28 cellular contexts compared by ENCODE assay signal in genomic region chr2:119462574-119462973, GRCh38. TPM values are rescaled to one million over a fixed set of nuclear protein-coding genes. Genes with fewer than 3 reads are reported as not detected.
"Had no signal": no experiment of that assay in that cellular context is flagged by ENCODE, and none has a peak within 500 bp of the region (broad histone marks: within the 10 kb centered on the region; RNA-seq: fewer than 3 reads in every experiment).

No MANE protein-coding gene starts in this region.

- H3K36me3 ChIP-seq: colonic mucosa, esophagus squamous epithelium, gastrocnemius medialis, heart right ventricle, left lung had no signal

- H3K27ac Mint-ChIP-seq: dendritic cell treated with granulocyte-macrophage colony-stimulating factor and Interleukin-4, amounts not matched to agents 40 ng/mL and 50 ng/mL, for 4 days; effector memory CD8-positive, alpha-beta T cell; endodermal cell; memory B cell had no signal

- H3K9me3 Mint-ChIP-seq: dendritic cell treated with granulocyte-macrophage colony-stimulating factor and Interleukin-4, amounts not matched to agents 40 ng/mL and 50 ng/mL, for 4 days; effector memory CD8-positive, alpha-beta T cell; endodermal cell; memory B cell had no signal

- H3K4me1 Mint-ChIP-seq: endodermal cell, memory B cell had no signal

- H3K27me3 ChIP-seq: colonic mucosa, esophagus squamous epithelium, gastrocnemius medialis, heart right ventricle, left lung had no signal

- H3K4me1 ChIP-seq: colonic mucosa, esophagus squamous epithelium, heart right ventricle had no signal

- H3K27ac ChIP-seq: colonic mucosa, epithelial cell of prostate, esophagus squamous epithelium, gastrocnemius medialis, heart right ventricle, left lung had no signal

- ATAC-seq: effector memory CD8-positive, alpha-beta T cell; esophagus mucosa; gastrocnemius medialis; heart right ventricle; left cardiac atrium; left lung; left ventricle myocardium superior had no signal

- H3K27me3 Mint-ChIP-seq: memory B cell had no signal

- H3K4me3 ChIP-seq: colonic mucosa, esophagus squamous epithelium, gastrocnemius medialis, heart right ventricle, left lung, lung had no signal

- H3K4me3 Mint-ChIP-seq: dendritic cell treated with granulocyte-macrophage colony-stimulating factor and Interleukin-4, amounts not matched to agents 40 ng/mL and 50 ng/mL, for 4 days; effector memory CD8-positive, alpha-beta T cell; endodermal cell; memory B cell had no signal

- DNase-seq: cerebellar nuclear complex; colonic mucosa; cortex of kidney; effector CD8-positive, alpha-beta T cell; effector memory CD8-positive, alpha-beta T cell; endodermal cell; erythroblast; esophagus squamous epithelium; foreskin fibroblast; foreskin melanocyte; gastrocnemius medialis; glutamatergic neuron; head of caudate nucleus; heart right ventricle; hippocampal formation; left cardiac atrium; left lung; left ventricle myocardium superior; mesendoderm; midbrain had no signal

- H3K9me3 ChIP-seq: colonic mucosa, esophagus squamous epithelium, gastrocnemius medialis, heart right ventricle, left lung had no signal

- H3K36me3 Mint-ChIP-seq: memory B cell had no signal

RNA-seq across cellular contexts. Expression of gene TMEM37, which starts 30.9 kb away (rescaled TPM):
- total RNA-seq: kidney epithelial cell, mammary epithelial cell, mononuclear cell had no signal
